28 cellular contexts compared by ENCODE assay signal in the genomic region with DNA sequence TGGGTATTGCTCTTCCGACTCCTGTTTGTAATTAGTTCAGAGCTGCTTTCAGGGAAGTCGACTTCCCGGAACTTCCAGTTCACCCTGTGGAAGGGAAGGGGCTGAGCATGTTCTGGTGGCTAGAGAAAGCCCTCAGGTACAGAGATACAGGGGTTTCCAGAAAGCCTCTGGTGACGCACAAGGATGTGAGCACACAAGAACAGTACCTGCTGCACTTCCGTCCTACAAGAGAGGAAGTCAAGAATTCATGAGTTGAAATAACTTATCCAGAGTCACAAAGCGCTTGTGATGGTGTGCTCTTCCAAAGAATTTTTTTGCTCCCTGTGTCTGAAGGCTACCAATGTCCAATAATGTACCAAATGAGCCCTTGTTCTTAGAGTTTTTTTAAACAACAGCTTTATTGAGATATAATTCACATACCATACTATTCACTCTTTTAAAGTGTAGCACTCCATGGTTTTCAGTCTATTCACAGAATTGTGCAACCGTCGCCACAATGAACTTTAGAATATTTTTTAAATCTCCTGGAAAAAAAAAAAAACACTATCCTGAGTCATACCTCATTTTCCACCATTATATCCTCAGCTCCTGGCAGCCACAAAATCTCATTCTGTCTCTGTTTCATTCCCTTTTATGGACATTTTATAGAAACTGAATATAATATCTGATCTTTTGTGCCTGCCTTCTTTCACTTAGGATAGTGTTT.
DNase-seq lines count a peak whose midpoint lies in the region; ATAC-seq and TF ChIP-seq lines count a peak whose summit lies in the region.
"Had no signal": no experiment of that assay in that cellular context is flagged by ENCODE, and none has a peak within 500 bp of the region (broad histone marks: within the 10 kb centered on the region; RNA-seq: fewer than 3 reads in every experiment).

No MANE protein-coding gene starts in this region.

- no peak for TF ChIP-seq EP300 in tibial nerve (IDR thresholded peaks at IDR 0.05)

- DNase-seq in AG10803 (ENCODE audit: low read depth) = peak; percentile 66
- peak; percentile 57 for DNase-seq in HCEC 1CT
- DNase-seq in astrocyte of the hippocampus (ENCODE audit: low read depth, low spot score) = peak; percentile 34
- peak; percentile 8 for DNase-seq in glomerular visceral epithelial cell (ENCODE audit: extremely low spot score)
- DNase-seq in chondrocyte (ENCODE audit: low spot score) = no peak
- no peak for DNase-seq in tibial nerve (ENCODE audit: low spot score in 2 of 2)
- DNase-seq in RKO (ENCODE audit: low spot score) = no peak
- DNase-seq: activated CD4-positive, alpha-beta T cell treated with anti-CD3 and anti-CD28 coated beads, Interleukin-2, amount 10 ng/mL, durations not matched to agents 7 days and 5 days; activated CD8-positive, alpha-beta memory T cell treated with anti-CD3 and anti-CD28 coated beads, Interleukin-2, amount 10 ng/mL, durations not matched to agents 7 days and 5 days; AML-193; CD8-positive, alpha-beta T cell; DMS153; foreskin melanocyte; hippocampal formation; NCI-H2081; NCI-H446 treated with DMSO at 0.1 percent for 48 hours; PC-9; psoas muscle; stimulated activated CD4-positive, alpha-beta T cell treated with anti-CD3 and anti-CD28 coated beads, Interleukin-1b, Interleukin-23, amount 100 ng/mL, for 48 hours; T-helper 2 cell; WERI-Rb-1 had no signal

- H3K27me3 Mint-ChIP-seq in chondrocyte (ENCODE audit: low read depth) = no peaks in the 10 kb centered on the region
- H3K27me3 Mint-ChIP-seq: activated CD4-positive, alpha-beta T cell treated with anti-CD3 and anti-CD28 coated beads, Interleukin-2, amount 10 ng/mL, durations not matched to agents 7 days and 5 days; dendritic cell treated with granulocyte-macrophage colony-stimulating factor and Interleukin-4, amounts not matched to agents 40 ng/mL and 50 ng/mL, for 4 days had no signal

- H3K4me1 ChIP-seq in tibial nerve = no peaks in the 10 kb centered on the region
- H3K4me1 ChIP-seq: breast epithelium, psoas muscle, vagina had no signal

- H3K36me3 Mint-ChIP-seq in chondrocyte (ENCODE audit: low read depth) = no peaks in the 10 kb centered on the region
- H3K36me3 Mint-ChIP-seq: activated CD8-positive, alpha-beta memory T cell treated with anti-CD3 and anti-CD28 coated beads, Interleukin-2, amount 10 ng/mL, durations not matched to agents 7 days and 5 days; activated naive CD8-positive, alpha-beta T cell; CD8-positive, alpha-beta T cell had no signal

- H3K27ac Mint-ChIP-seq in chondrocyte (ENCODE audit: unreplicated experiment) = no peak overlapping the region
- H3K27ac Mint-ChIP-seq: activated CD4-positive, alpha-beta T cell treated with anti-CD3 and anti-CD28 coated beads, Interleukin-2, amount 10 ng/mL, durations not matched to agents 7 days and 5 days; activated CD8-positive, alpha-beta memory T cell treated with anti-CD3 and anti-CD28 coated beads, Interleukin-2, amount 10 ng/mL, durations not matched to agents 7 days and 5 days; activated naive CD8-positive, alpha-beta T cell; CD8-positive, alpha-beta T cell; dendritic cell treated with granulocyte-macrophage colony-stimulating factor and Interleukin-4, amounts not matched to agents 40 ng/mL and 50 ng/mL, for 4 days had no signal

- no peak for ATAC-seq in HG02852 (IDR thresholded peaks at IDR 0.05; ENCODE audit: unreplicated experiment)
- ATAC-seq: activated CD8-positive, alpha-beta memory T cell treated with anti-CD3 and anti-CD28 coated beads, Interleukin-2, amount 10 ng/mL, durations not matched to agents 7 days and 5 days; CD8-positive, alpha-beta T cell; psoas muscle had no signal

- no peak overlapping the region for H3K27ac ChIP-seq in tibial nerve
- H3K27ac ChIP-seq: breast epithelium, PC-9, psoas muscle, skin epidermis, vagina, WERI-Rb-1 had no signal

- no peaks in the 10 kb centered on the region for H3K9me3 Mint-ChIP-seq in chondrocyte (ENCODE audit: low read depth)
- H3K9me3 Mint-ChIP-seq: activated CD4-positive, alpha-beta T cell treated with anti-CD3 and anti-CD28 coated beads, Interleukin-2, amount 10 ng/mL, durations not matched to agents 7 days and 5 days; CD8-positive, alpha-beta T cell; neural crest cell had no signal

- WGBS in tibial nerve, 2 donors = 82 to 84% methylated on average over 8 of the region's 8 CpGs

- no peak overlapping the region for H3K4me3 Mint-ChIP-seq in chondrocyte (ENCODE audit: unreplicated experiment)
- H3K4me3 Mint-ChIP-seq: activated CD4-positive, alpha-beta T cell treated with anti-CD3 and anti-CD28 coated beads, Interleukin-2, amount 10 ng/mL, durations not matched to agents 7 days and 5 days; activated CD8-positive, alpha-beta memory T cell treated with anti-CD3 and anti-CD28 coated beads, Interleukin-2, amount 10 ng/mL, durations not matched to agents 7 days and 5 days; activated naive CD8-positive, alpha-beta T cell; CD8-positive, alpha-beta T cell; dendritic cell treated with granulocyte-macrophage colony-stimulating factor and Interleukin-4, amounts not matched to agents 40 ng/mL and 50 ng/mL, for 4 days; neural crest cell had no signal

- no peaks in the 10 kb centered on the region for H3K36me3 ChIP-seq in tibial nerve
- H3K36me3 ChIP-seq: breast epithelium, vagina, WERI-Rb-1 had no signal

- H3K4me3 ChIP-seq in AG10803 (ENCODE audit: low read length) (no peak overlapping the region), tibial nerve (no peak overlapping the region)
- H3K4me3 ChIP-seq: breast epithelium, PC-9, psoas muscle, skin epidermis, vagina had no signal

- H3K4me1 Mint-ChIP-seq in chondrocyte (ENCODE audit: low read depth) = peaks cover 6% of the 10 kb centered on the region
- H3K4me1 Mint-ChIP-seq: neural crest cell had no signal

- TF ChIP-seq CTCF in AG10803 (conservative IDR thresholded peaks at IDR 0.05; ENCODE audit: low read length) = no peak
- TF ChIP-seq CTCF in chondrocyte (IDR thresholded peaks at IDR 0.05) = no peak
- no peak for TF ChIP-seq CTCF in tibial nerve (IDR thresholded peaks at IDR 0.05)

- H3K27me3 ChIP-seq in tibial nerve = no peaks in the 10 kb centered on the region
- H3K27me3 ChIP-seq: breast epithelium, vagina had no signal

- TF ChIP-seq POLR2A in tibial nerve (IDR thresholded peaks at IDR 0.05) = no peak

- no peaks in the 10 kb centered on the region for H3K9me3 ChIP-seq in tibial nerve
- H3K9me3 ChIP-seq: breast epithelium, psoas muscle, vagina had no signal

Comparison
In these comparisons a context has a peak if more than half of its experiments do, and no peak if none do; other contexts are left out.
1. DNase-seq: peak in AG10803 (single experiment), HCEC 1CT (single experiment), astrocyte of the hippocampus (single experiment) and glomerular visceral epithelial cell (single experiment); none in chondrocyte (single experiment), tibial nerve (0 of 2) and RKO (single experiment).